Comparison of ENCODE assay signal across 22 cellular contexts in genomic region chr17:58728831-58729230, GRCh38. TPM values are rescaled to one million over a fixed set of nuclear protein-coding genes. Genes with fewer than 3 reads are reported as not detected.
DNase-seq lines count a peak whose midpoint lies in the region; ATAC-seq, FAIRE-seq and TF ChIP-seq lines count a peak whose summit lies in the region.
"Had no signal": no experiment of that assay in that cellular context is flagged by ENCODE, and none has a peak within 500 bp of the region (broad histone marks: within the 10 kb centered on the region; RNA-seq: fewer than 3 reads in every experiment).

No MANE protein-coding gene starts in this region.

- H3K4me2 ChIP-seq in fibroblast of lung (ENCODE audit: extremely low read depth, insufficient read depth, low read length) = no peak overlapping the region
- H3K4me2 ChIP-seq: BLaER1 treated with 17β-estradiol and CSF1 and Interleukin-3, amounts not matched to agents 10 nM and 100 nM had no signal

- H4K20me1 ChIP-seq in fibroblast of lung (ENCODE audit: control insufficient read depth, extremely low read depth, insufficient read depth, low read length) = no peaks in the 10 kb centered on the region
- H4K20me1 ChIP-seq: BLaER1 treated with 17β-estradiol and CSF1 and Interleukin-3, amounts not matched to agents 10 nM and 100 nM had no signal

- no peaks in the 10 kb centered on the region for H3K4me1 ChIP-seq in fibroblast of lung (ENCODE audit: control insufficient read depth, extremely low read depth, insufficient read depth, low read length)
- no peaks in the 10 kb centered on the region for H3K4me1 ChIP-seq in spleen
- H3K4me1 ChIP-seq: BLaER1 treated with 17β-estradiol and CSF1 and Interleukin-3, amounts not matched to agents 10 nM and 100 nM; SJSA1 had no signal

- H3K27me3 ChIP-seq in fibroblast of lung (ENCODE audit: control insufficient read depth, insufficient read depth, low read length) (no peaks in the 10 kb centered on the region), spleen (replicated peaks in 1 of 7) (no peaks in the 10 kb centered on the region)
- H3K27me3 ChIP-seq: BLaER1 treated with 17β-estradiol and CSF1 and Interleukin-3, amounts not matched to agents 10 nM and 100 nM; SJSA1 had no signal

- no peaks in the 10 kb centered on the region for H3K36me3 ChIP-seq in fibroblast of lung (ENCODE audit: control insufficient read depth, insufficient read depth, low read length)
- H3K36me3 ChIP-seq in spleen = peaks cover 0 to 85% (median 12%) of the 10 kb centered on the region in 6 donors
- H3K36me3 ChIP-seq: HAP-1, SJSA1 had no signal

- H3K9me3 ChIP-seq in fibroblast of lung (ENCODE audit: control insufficient read depth, insufficient read depth, low read depth, low read length) (no peaks in the 10 kb centered on the region), spleen (no peaks in the 10 kb centered on the region)
- H3K9me3 ChIP-seq: BLaER1 treated with 17β-estradiol and CSF1 and Interleukin-3, amounts not matched to agents 10 nM and 100 nM; HAP-1; SJSA1 had no signal

- peaks cover 14% of the 10 kb centered on the region for H3K36me3 Mint-ChIP-seq in activated CD8-positive, alpha-beta memory T cell treated with anti-CD3 and anti-CD28 coated beads, Interleukin-2, amount 10 ng/mL, durations not matched to agents 7 days and 5 days

- no peak overlapping the region for H2AFZ ChIP-seq in fibroblast of lung (ENCODE audit: low read length)

- 19 to 61% (median 31%) methylated on average over 1 of the region's 1 CpG for WGBS in spleen, 5 donors

- no peak for DNase-seq in activated CD8-positive, alpha-beta memory T cell treated with anti-CD3 and anti-CD28 coated beads, Interleukin-2, amount 10 ng/mL, durations not matched to agents 7 days and 5 days
- no peak for DNase-seq in activated CD8-positive, alpha-beta memory T cell treated with anti-CD3 and anti-CD28 coated beads, Interleukin-2, amount 50 U/mL, for 4 hours
- DNase-seq in HTR-8/SVneo (ENCODE audit: insufficient read length, low spot score) = no peak
- DNase-seq in fibroblast of lung (ENCODE audit: low read depth in 2 of 2) = peak; percentile 12 to 34
- peak; percentile 51 for DNase-seq in superior temporal gyrus (ENCODE audit: extremely low spot score)
- no peak for DNase-seq in SHP77 treated with DMSO at 0.1 percent for 48 hours (lab: John Stamatoyannopoulos, UW)
- DNase-seq in substantia nigra (lab: John Stamatoyannopoulos, UW) = no peak
- DNase-seq in spleen = no peak
- DNase-seq: CD8-positive, alpha-beta memory T cell; DMS79; MM.1S; NCI-H1092; NCI-H146; NCI-H2029 treated with DMSO at 0.1 percent for 48 hours; NCI-H2171 treated with DMSO at 0.1 percent for 48 hours; NCI-H446 treated with DMSO at 0.1 percent for 48 hours had no signal

- ATAC-seq in activated CD8-positive, alpha-beta memory T cell treated with anti-CD3 and anti-CD28 coated beads, Interleukin-2, amount 10 ng/mL, durations not matched to agents 7 days and 5 days = no peak
- ATAC-seq: Panc1 had no signal

- H3K27ac ChIP-seq in fibroblast of lung (ENCODE audit: insufficient read depth, low read length) = no peak overlapping the region
- H3K27ac ChIP-seq in substantia nigra (ENCODE audit: low read depth, low read length, poor library complexity, severe bottlenecking) = no peak overlapping the region
- H3K27ac ChIP-seq in spleen = no peak overlapping the region
- H3K27ac ChIP-seq: BLaER1 treated with 17β-estradiol and CSF1 and Interleukin-3, amounts not matched to agents 10 nM and 100 nM; HL-60; SJSA1 had no signal

- no peak overlapping the region for H3K4me3 ChIP-seq in fibroblast of lung (replicated peaks in 1 of 4; ENCODE audit: control extremely low read depth in 1 of 4, insufficient read depth in 1 of 4, low read depth in 3 of 4, low read length in 4 of 4)
- H3K4me3 ChIP-seq in spleen = no peak overlapping the region
- H3K4me3 ChIP-seq: BLaER1 treated with 17β-estradiol and CSF1 and Interleukin-3, amounts not matched to agents 10 nM and 100 nM; HAP-1; SJSA1 had no signal

- H3K27me3 Mint-ChIP-seq in activated CD8-positive, alpha-beta memory T cell treated with anti-CD3 and anti-CD28 coated beads, Interleukin-2, amount 10 ng/mL, durations not matched to agents 7 days and 5 days = no peaks in the 10 kb centered on the region
- H3K27me3 Mint-ChIP-seq: CD8-positive, alpha-beta memory T cell had no signal

- CTCF ChIA-PET in activated CD8-positive, alpha-beta memory T cell treated with anti-CD3 and anti-CD28 coated beads, Interleukin-2, amount 10 ng/mL, durations not matched to agents 7 days and 5 days (lab: Charles Lee) = interaction anchor here (1.3 kb wide), 1 partner anchor 141 kb away, joined by 3 read pairs; no protein-coding TSS in a partner anchor

- peaks cover 6% of the 10 kb centered on the region for H3K4me1 Mint-ChIP-seq in activated CD8-positive, alpha-beta memory T cell treated with anti-CD3 and anti-CD28 coated beads, Interleukin-2, amount 10 ng/mL, durations not matched to agents 7 days and 5 days
- H3K4me1 Mint-ChIP-seq: CD8-positive, alpha-beta memory T cell had no signal

- TF ChIP-seq CTCF in fibroblast of lung (conservative IDR thresholded peaks at IDR 0.05 in 1 of 2, IDR thresholded peaks at IDR 0.05 in 1 of 2; ENCODE audit: low read depth in 1 of 2, low read length in 2 of 2) = no peak
- TF ChIP-seq CTCF in spleen (IDR thresholded peaks at IDR 0.05 in 8 of 11, conservative IDR thresholded peaks at IDR 0.05 in 3 of 11) = no peak

- peak; percentile 72 for FAIRE-seq in HTR-8/SVneo (lab: Jason Lieb, UNC)

- H3K9ac ChIP-seq in fibroblast of lung (ENCODE audit: insufficient read depth, low read length) = no peak overlapping the region
- H3K9ac ChIP-seq: BLaER1 treated with 17β-estradiol and CSF1 and Interleukin-3, amounts not matched to agents 10 nM and 100 nM had no signal

- H3K4me3 Mint-ChIP-seq in activated CD8-positive, alpha-beta memory T cell treated with anti-CD3 and anti-CD28 coated beads, Interleukin-2, amount 10 ng/mL, durations not matched to agents 7 days and 5 days = no peak overlapping the region
- H3K4me3 Mint-ChIP-seq: CD8-positive, alpha-beta memory T cell had no signal

- no peaks in the 10 kb centered on the region for H3K79me2 ChIP-seq in fibroblast of lung (ENCODE audit: control insufficient read depth, insufficient read depth, low read length)

- H3K27ac Mint-ChIP-seq in activated CD8-positive, alpha-beta memory T cell treated with anti-CD3 and anti-CD28 coated beads, Interleukin-2, amount 10 ng/mL, durations not matched to agents 7 days and 5 days = peak overlapping the region; percentile 1

- H3K9me3 Mint-ChIP-seq in activated CD8-positive, alpha-beta memory T cell treated with anti-CD3 and anti-CD28 coated beads, Interleukin-2, amount 10 ng/mL, durations not matched to agents 7 days and 5 days (ENCODE audit: low read depth) = no peaks in the 10 kb centered on the region
- H3K9me3 Mint-ChIP-seq: CD8-positive, alpha-beta memory T cell had no signal

- TF ChIP-seq POLR2A in spleen (IDR thresholded peaks at IDR 0.05) = no peak

- intact Hi-C loops in spleen (cut with DNase I; ENCODE audit: low total_unique reads) = no loop called here

RNA-seq across cellular contexts. Expression of gene PPM1E, which starts 26.8 kb away (rescaled TPM):
- under 1 TPM; 0.03 to 0.07 TPM for total RNA-seq in activated CD8-positive, alpha-beta memory T cell treated with anti-CD3 and anti-CD28 coated beads, Interleukin-2, amount 10 ng/mL, durations not matched to agents 7 days and 5 days
- total RNA-seq in fibroblast of lung = 0.26 and 0.50 TPM in 2 replicates
- polyA plus RNA-seq in fibroblast of lung = 0.02 and 0.05 TPM in 2 replicates
- 0.02 and 0.03 TPM in 2 replicates for polyA plus RNA-seq in fibroblast of lung (2012)
- not detected in 2 replicates for polyA minus RNA-seq in fibroblast of lung (ENCODE audit: low replicate concordance)
- total RNA-seq in spleen = under 1 TPM; 0.23 to 0.79 (median 0.68) TPM
- under 1 TPM; 0.04 to 0.16 (median 0.11) TPM for polyA plus RNA-seq in spleen
- total RNA-seq: CD8-positive, alpha-beta memory T cell had no signal

RNA-seq across cellular contexts. Expression of gene RAD51C, which starts 36.4 kb away (rescaled TPM):
- 10 to 100 TPM; 61.3 to 65.0 TPM for total RNA-seq in activated CD8-positive, alpha-beta memory T cell treated with anti-CD3 and anti-CD28 coated beads, Interleukin-2, amount 10 ng/mL, durations not matched to agents 7 days and 5 days
- total RNA-seq in fibroblast of lung (26.5 and 29.1 TPM in 2 replicates), spleen (10 to 100 TPM; 19.6 to 26.3 (median 21.0) TPM)
- polyA plus RNA-seq in fibroblast of lung (27.7 and 34.8 TPM in 2 replicates), spleen (10 to 100 TPM; 23.1 to 28.5 (median 25.2) TPM)
- 21.3 and 28.3 TPM in 2 replicates for polyA plus RNA-seq in fibroblast of lung (2012)
- 3.4 and 8.0 TPM in 2 replicates for polyA minus RNA-seq in fibroblast of lung (ENCODE audit: low replicate concordance)

RNA-seq across cellular contexts. Expression of gene TEX14, which starts 37.0 kb away (rescaled TPM):
- under 1 TPM; 0.28 to 0.35 TPM for total RNA-seq in activated CD8-positive, alpha-beta memory T cell treated with anti-CD3 and anti-CD28 coated beads, Interleukin-2, amount 10 ng/mL, durations not matched to agents 7 days and 5 days
- under 0.01 TPM in 2 replicates for total RNA-seq in fibroblast of lung
- 0.01 and 0.03 TPM in 2 replicates for polyA plus RNA-seq in fibroblast of lung
- 0.17 TPM in 1 of 2 replicates, not detected in the other for polyA plus RNA-seq in fibroblast of lung (2012)
- not detected in 2 replicates for polyA minus RNA-seq in fibroblast of lung (ENCODE audit: low replicate concordance)
- total RNA-seq in spleen = under 1 TPM in 6 of 7 donors, not detected in 1; 0.25 to 0.70 (median 0.45) TPM
- polyA plus RNA-seq in spleen = under 1 TPM; 0.17 to 0.42 (median 0.30) TPM
- total RNA-seq: LHCN-M2 had no signal
- polyA plus RNA-seq: CD8-positive, alpha-beta memory T cell had no signal

Comparison
In these comparisons a context has a peak if more than half of its experiments do, and no peak if none do; other contexts are left out.
1. DNase-seq: peak in fibroblast of lung (2 of 2) and superior temporal gyrus (single experiment); none in activated CD8-positive, alpha-beta memory T cell treated with anti-CD3 and anti-CD28 coated beads, Interleukin-2, amount 10 ng/mL, durations not matched to agents 7 days and 5 days (single experiment), activated CD8-positive, alpha-beta memory T cell treated with anti-CD3 and anti-CD28 coated beads, Interleukin-2, amount 50 U/mL, for 4 hours (single experiment), HTR-8/SVneo (single experiment), SHP77 treated with DMSO at 0.1 percent for 48 hours (single experiment), substantia nigra (0 of 49) and spleen (single experiment).